Comparison of ENCODE assay signal across 8 cellular contexts in the genomic region with DNA sequence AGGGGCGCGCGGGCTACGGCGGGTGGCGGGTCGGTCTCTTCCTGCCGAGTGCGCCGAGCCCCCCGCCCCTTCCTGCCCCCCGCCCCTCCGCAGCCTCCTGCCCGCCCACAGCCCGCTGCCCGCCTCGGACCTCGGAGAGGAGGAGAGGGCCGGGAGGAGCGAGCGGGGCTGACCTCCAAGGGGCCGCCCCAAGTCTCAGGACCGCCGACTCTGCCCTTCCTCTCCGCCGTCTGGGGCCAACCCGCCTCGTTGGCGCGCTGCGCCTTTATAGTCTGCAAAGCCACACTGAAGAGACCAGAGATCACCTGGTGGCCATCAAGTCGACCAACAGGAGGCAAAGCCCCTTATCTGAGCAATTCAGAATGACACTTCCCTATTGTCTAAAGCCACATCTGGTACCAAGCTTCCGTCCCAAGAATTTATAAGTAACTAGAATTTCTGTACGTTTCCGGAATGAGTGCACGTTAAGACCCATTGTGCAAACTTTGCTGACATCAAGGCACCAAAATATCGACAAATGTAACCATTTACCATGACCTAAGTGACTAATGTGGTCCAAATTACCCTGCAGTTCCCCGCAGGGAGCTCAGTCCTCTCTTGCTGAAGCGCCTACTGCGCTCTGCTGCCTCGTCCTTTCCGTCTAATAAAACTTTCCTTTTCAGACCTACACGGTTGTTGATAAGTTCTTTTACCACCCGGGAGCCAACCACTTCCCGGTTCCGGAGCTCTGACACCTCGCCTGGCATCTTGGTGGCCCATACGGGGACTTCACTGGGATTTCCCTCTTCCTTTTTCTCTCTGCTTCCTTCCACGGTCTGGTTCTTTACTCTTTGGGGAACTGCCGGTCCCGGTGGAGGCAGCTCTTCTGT. TPM values are rescaled to one million over a fixed set of nuclear protein-coding genes. Genes with fewer than 3 reads are reported as not detected.
A peak's percentile ranks its signal among the peaks of the same experiment; 100 is the strongest.
DNase-seq lines count a peak whose midpoint lies in the region; ATAC-seq and TF ChIP-seq lines count a peak whose summit lies in the region.

A gene (minus strand): TSS at position 38 of the 869 bp plus-strand sequence. CDS start 55 bp downstream, outside the sequence.

- no peak within 1 kb of the TSS for H3K9ac ChIP-seq in GM23248

- peaks cover 0 to 6% (median 0%) of the 10 kb centered on the region in 3 donors for H3K36me3 Mint-ChIP-seq in naive thymus-derived CD8-positive, alpha-beta T cell

- no peaks in the 10 kb centered on the region for H3F3A ChIP-seq in GM23248 (ENCODE audit: insufficient read depth)

- no peaks in the 10 kb centered on the region for H3K79me2 ChIP-seq in GM23248 (ENCODE audit: insufficient read depth)

- H3K9me2 ChIP-seq in GM23248 (ENCODE audit: insufficient read depth), result no peaks in the 10 kb centered on the region

- no peaks in the 10 kb centered on the region for H3K9me3 Mint-ChIP-seq in naive thymus-derived CD8-positive, alpha-beta T cell

- H3K4me3 ChIP-seq in GM08714 (ENCODE audit: low read length) (peak within 1 kb of the TSS; percentile 85; the same call in 1 of the 2 replicates), GM23248 (peak within 1 kb of the TSS; percentile 35; the same call in 1 of the 2 replicates), coronary artery (peak within 1 kb of the TSS; percentile 67)

- no peaks in the 10 kb centered on the region for H3K9me3 ChIP-seq in GM23248 (ENCODE audit: low read depth)

- peaks cover 37 to 91% (median 60%) of the 10 kb centered on the region in 5 donors for H3K27me3 Mint-ChIP-seq in naive thymus-derived CD8-positive, alpha-beta T cell

- in situ Hi-C loops in GM23248 (cut with MboI), result no loop called here

- peak within 1 kb of the TSS; percentile 78 to 97 (median 90) for H3K4me3 Mint-ChIP-seq in naive thymus-derived CD8-positive, alpha-beta T cell

- TF ChIP-seq CTCF in coronary artery (IDR thresholded peaks at IDR 0.05), result no peak

- peak; percentile 42 to 70 for ATAC-seq in naive thymus-derived CD8-positive, alpha-beta T cell
- no peak for ATAC-seq in GM18502 (IDR thresholded peaks at IDR 0.05; ENCODE audit: poor library complexity, unreplicated experiment)

- no peaks in the 10 kb centered on the region for H3K36me3 ChIP-seq in GM23248 (ENCODE audit: low read depth)

- peak within 1 kb of the TSS in 8 of 10 donors; percentile 9 to 97 (median 62) for H3K27ac Mint-ChIP-seq in naive thymus-derived CD8-positive, alpha-beta T cell

- peaks cover 19 to 30% (median 28%) of the 10 kb centered on the region in 4 donors for H3K4me1 Mint-ChIP-seq in naive thymus-derived CD8-positive, alpha-beta T cell

- WGBS in GM23248 (ENCODE audit: low coverage in 1 of 2, low lambda C conversion rate in 2 of 2, missing lambda C conversion rate in 2 of 2), 2 experiments, result 7 to 8% methylated on average over 30 to 38 of the region's 51 CpGs

- DNase-seq in GM23248 (no peak), NCI-H748 treated with DMSO at 0.1 percent for 48 hours (lab: John Stamatoyannopoulos, UW) (peak; percentile 45), coronary artery (ENCODE audit: low spot score) (peak; percentile 72), GM19240 (ENCODE audit: insufficient read length, low spot score) (no peak), medulla oblongata (ENCODE audit: extremely low spot score) (no peak)
- DNase-seq in naive thymus-derived CD8-positive, alpha-beta T cell, result peak in 2 of 10 donors; percentile 15 to 17

- no peaks in the 10 kb centered on the region for H3K4me1 ChIP-seq in GM23248 (ENCODE audit: insufficient read depth)

- H4K20me1 ChIP-seq in GM23248 (ENCODE audit: insufficient read depth), result no peaks in the 10 kb centered on the region

- H3K27ac ChIP-seq in GM23248, result no peak within 1 kb of the TSS
- no peak within 1 kb of the TSS for H3K27ac ChIP-seq in coronary artery

- H3K27me3 ChIP-seq in GM23248 (replicated peaks; ENCODE audit: insufficient read depth), result peaks cover 63% of the 10 kb centered on the region

- no peak within 1 kb of the TSS for H2AFZ ChIP-seq in GM23248

- POLR2A ChIA-PET in naive thymus-derived CD8-positive, alpha-beta T cell (lab: Charles Lee), result interaction anchor here (0.6 to 1.2 kb wide), 4 partner anchors 20 to 1074 kb away, joined by 3 to 7 read pairs (median 4); a partner anchor contains a TSS

- H3K4me2 ChIP-seq in GM23248 (ENCODE audit: unreplicated experiment), result peak within 1 kb of the TSS; percentile 39

RNA-seq across cellular contexts. Expression of the gene that starts here (rescaled TPM):
- total RNA-seq in GM23248 (2014; rRNA removed; shearing (Covaris generic)), result not detected in 2 replicates
- polyA plus RNA-seq in GM23248 (2016; fragmentation: Nextera tagmentation; extraction: Ambion mirVana), result 0.08 TPM in 1 of 2 replicates, not detected in the other
- under 1 TPM in 1 of 2 experiments, not detected in 1; 0.39 TPM for total RNA-seq in naive thymus-derived CD8-positive, alpha-beta T cell
- polyA plus RNA-seq in naive thymus-derived CD8-positive, alpha-beta T cell, result under 1 TPM; 0.27 to 0.56 (median 0.31) TPM

Comparison
In these comparisons a context has a peak if more than half of its experiments do, and no peak if none do; other contexts are left out.
1. Peak in ATAC-seq in naive thymus-derived CD8-positive, alpha-beta T cell; RNA of the gene not detected or under 1 TPM.
2. H3K4me3 ChIP-seq: peak in every context shown above with its lines; median percentile 85 in GM08714; 67 in coronary artery; 35 in GM23248.
3. DNase-seq: peak in NCI-H748 treated with DMSO at 0.1 percent for 48 hours (single experiment) and coronary artery (single experiment); none in GM23248 (single experiment), GM19240 (single experiment) and medulla oblongata (single experiment).